Comparison of ENCODE assay signal across 7 cellular contexts in the genomic region with DNA sequence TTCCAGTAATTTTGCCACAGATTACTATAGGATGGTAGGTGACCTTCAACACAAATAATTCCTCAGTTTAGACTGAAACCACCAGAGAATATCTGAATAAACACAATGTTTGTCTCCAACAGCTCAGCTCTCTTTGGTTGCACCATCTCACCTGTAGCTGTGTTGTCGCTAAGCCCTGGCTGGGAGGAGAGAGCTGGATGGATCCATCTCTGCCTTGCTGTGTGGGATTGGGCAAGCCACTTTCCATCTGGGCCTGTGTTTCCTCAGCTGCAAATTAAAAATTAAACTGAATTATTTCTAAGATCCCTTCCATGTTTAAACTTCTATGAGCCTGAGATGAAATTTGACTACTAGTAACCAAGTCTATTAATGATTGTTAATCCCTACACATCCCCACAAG.
"Had no signal": no experiment of that assay in that cellular context is flagged by ENCODE, and none has a peak within 500 bp of the region (broad histone marks: within the 10 kb centered on the region; RNA-seq: fewer than 3 reads in every experiment).

No MANE protein-coding gene starts in this region.

- H3K9me3 Mint-ChIP-seq: HFFc6 had no signal

- H3K27ac Mint-ChIP-seq: GM23338, H9, HFFc6 had no signal

- H3K4me3 Mint-ChIP-seq: GM23338, H9, HFFc6 had no signal

- ATAC-seq: GM23338, K562 had no signal

- DNase-seq: H9, HCEC 1CT, HFFc6, IMR-90, KG1 had no signal
